ENCODE assay signal across 8 cellular contexts in the genomic region with DNA sequence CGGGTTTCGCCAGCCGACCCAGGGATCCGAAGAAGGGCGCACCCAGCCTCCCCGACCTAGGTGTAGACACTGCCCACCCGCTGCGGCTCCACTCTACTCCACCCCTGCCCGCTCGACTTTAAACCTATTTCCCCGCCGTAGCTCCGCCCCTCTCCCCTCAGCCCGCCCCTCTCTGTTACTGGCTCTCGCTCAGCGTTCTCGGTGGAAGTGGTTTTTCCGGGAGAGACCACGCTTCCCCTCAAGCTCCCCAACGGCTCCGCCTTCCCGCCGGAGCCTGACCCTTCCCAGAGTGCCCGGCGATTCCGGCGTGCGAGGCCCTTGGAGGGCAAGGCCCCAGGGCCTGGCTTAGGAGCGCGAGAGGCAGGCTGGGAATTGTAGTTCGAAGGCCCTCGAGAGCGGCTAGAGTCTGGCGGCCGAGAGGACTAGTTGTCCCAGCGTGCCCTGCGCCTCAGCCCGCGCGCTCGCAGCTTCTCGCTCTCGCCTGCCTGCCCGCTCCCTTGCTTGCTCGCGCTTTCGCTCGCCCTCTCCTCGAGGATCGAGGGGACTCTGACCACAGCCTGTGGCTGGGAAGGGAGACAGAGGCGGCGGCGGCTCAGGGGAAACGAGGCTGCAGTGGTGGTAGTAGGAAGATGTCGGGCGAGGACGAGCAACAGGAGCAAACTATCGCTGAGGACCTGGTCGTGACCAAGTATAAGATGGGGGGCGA. TPM values are rescaled to one million over a fixed set of nuclear protein-coding genes. Genes with fewer than 3 reads are reported as not detected.
A peak's percentile ranks its signal among the peaks of the same experiment; 100 is the strongest.
DNase-seq lines count a peak whose midpoint lies in the region; ATAC-seq and TF ChIP-seq lines count a peak whose summit lies in the region.

Gene PA2G4, plus strand, starts transcription at position 451 of the 706 bp plus-strand sequence. Its CDS starts 179 bp downstream, at position 630.

- H4K5ac ChIP-seq in IMR-90 (ENCODE audit: low read depth, low read length) = peak within 1 kb of the TSS; percentile 70

- H3K9me1 ChIP-seq in IMR-90 (ENCODE audit: insufficient read depth, low read length) = 0 out of 2 replicates have a peak, but pooled peaks cover 2% of the 10 kb centered on the region

- no peak; the same call in 1 of the 2 replicates for TF ChIP-seq RAD21 in IMR-90 (IDR thresholded peaks at IDR 0.05; ENCODE audit: low read length)

- peaks cover 12% of the 10 kb centered on the region for H4K20me1 ChIP-seq in IMR-90 (ENCODE audit: insufficient read depth, low read length)

- intact Hi-C loops in IMR-90 (cut with micrococcal nuclease) = loop anchor here (1.0 to 10.0 kb wide), 3 partner anchors 25 to 109 kb away; partner anchors contain the start of gene SUOX

- H2AK9ac ChIP-seq in IMR-90 (replicated peaks; ENCODE audit: low read depth, low read length, poor library complexity) = peak within 1 kb of the TSS; percentile 68

- H3K4me1 ChIP-seq in IMR-90 (ENCODE audit: control insufficient read depth, insufficient read depth, low read length) (peaks cover 5% of the 10 kb centered on the region; the same call in 1 of the 2 replicates), mononuclear cell (ENCODE audit: insufficient read depth, low read length) (peaks cover 38% of the 10 kb centered on the region)

- H3K27me3 ChIP-seq in IMR-90 (ENCODE audit: control insufficient read depth, insufficient read depth, low read length) (no peaks in the 10 kb centered on the region), mononuclear cell (ENCODE audit: insufficient read depth, low read length) (no peaks in the 10 kb centered on the region)

- H3K56ac ChIP-seq in IMR-90 (ENCODE audit: extremely low read depth, insufficient read depth, low read length) = peak within 1 kb of the TSS; percentile 66

- ATAC-seq in GM21528 (IDR thresholded peaks at IDR 0.05; ENCODE audit: low FRiP score, unreplicated experiment) = peak; percentile 91
- ATAC-seq in IMR-90 (ENCODE audit: low read depth) = peak; percentile 97

- peak; percentile 70 for TF ChIP-seq POLR2A in IMR-90 (IDR thresholded peaks at IDR 0.05; ENCODE audit: low read depth, low read length)

- BruUV-seq in IMR-90 (replicated peaks; lab: Mats Ljungman, UMichigan) = no TSS peak

- 0% methylated on average over 40 of the region's 60 CpGs; no CpG with 5 or more reads in 1 of the 2 experiments for WGBS in IMR-90 (ENCODE audit: extremely low coverage in 2 of 2, insufficient read length in 1 of 2), 2 experiments

- peak within 1 kb of the TSS; percentile 90 for H3K4me2 ChIP-seq in IMR-90 (ENCODE audit: low read depth, low read length)

- H3K18ac ChIP-seq in IMR-90 (ENCODE audit: low read depth, low read length) = peak within 1 kb of the TSS; percentile 32

- POLR2A ChIA-PET in IMR-90 (lab: Charles Lee; ENCODE audit: unreplicated experiment) = interaction anchor here (0.6 to 1.6 kb wide), 4 partner anchors 13 to 352 kb away, joined by 4 to 14 read pairs (median 4); partner anchors contain the start of gene RPL41

- peak within 1 kb of the TSS; percentile 9; the same call in 1 of the 2 replicates for H2BK120ac ChIP-seq in IMR-90 (ENCODE audit: low read depth, low read length)

- no peaks in the 10 kb centered on the region for H3K9me3 ChIP-seq in IMR-90 (ENCODE audit: control insufficient read depth, insufficient read depth, low read length)
- no peaks in the 10 kb centered on the region for H3K9me3 ChIP-seq in mononuclear cell (ENCODE audit: low read depth, low read length)

- H3K79me1 ChIP-seq in IMR-90 (ENCODE audit: low read depth in 1 of 2, low read length in 2 of 2) = peaks cover 15 to 24% of the 10 kb centered on the region in 2 experiments; a peak in 3 of 4 replicates

- peak within 1 kb of the TSS; percentile 88 for H3K4me3 ChIP-seq in IMR-90 (ENCODE audit: insufficient read depth, low read depth, low read length)
- H3K4me3 ChIP-seq in mononuclear cell (ENCODE audit: low read length) = peak within 1 kb of the TSS; percentile 75

- CTCF ChIA-PET in IMR-90 (lab: Yijun Ruan, JAX) = interaction anchor here (0.6 to 1.7 kb wide), 4 partner anchors 15 to 57 kb away, joined by 3 to 5 read pairs (median 3); no protein-coding TSS in a partner anchor

- peak within 1 kb of the TSS; percentile 91 for H3K23ac ChIP-seq in IMR-90 (ENCODE audit: low read depth, low read length)

- H3K27ac ChIP-seq in IMR-90 (ENCODE audit: insufficient read depth, low read length) = peak within 1 kb of the TSS; percentile 94

- in situ Hi-C loops in IMR-90 (cut with MboI; ENCODE audit: low sequenced_read_pairs) = no loop called here

- TF ChIP-seq CTCF in IMR-90 (conservative IDR thresholded peaks at IDR 0.05; ENCODE audit: low read depth, low read length) = no peak

- dilution Hi-C loops in IMR-90 (cut with HindIII; ENCODE audit: low sequenced_read_pairs, unreplicated experiment) = no loop called here

- H4K8ac ChIP-seq in IMR-90 (ENCODE audit: low read depth in 2 of 2, low read length in 2 of 2) = peak within 1 kb of the TSS; percentile 85

- no peak within 1 kb of the TSS for H2BK15ac ChIP-seq in IMR-90 (ENCODE audit: low read depth, low read length)

- peak within 1 kb of the TSS; percentile 85 for H4K91ac ChIP-seq in IMR-90 (ENCODE audit: insufficient read depth, low read depth, low read length)

- H2AFZ ChIP-seq in IMR-90 (replicated peaks; ENCODE audit: low read length, poor library complexity) = peak within 1 kb of the TSS; percentile 95

- H2BK20ac ChIP-seq in IMR-90 (ENCODE audit: low read depth, low read length) = no peak within 1 kb of the TSS

- peak within 1 kb of the TSS; percentile 86 for H3K14ac ChIP-seq in IMR-90 (replicated peaks; ENCODE audit: low read depth, low read length)

- H2BK5ac ChIP-seq in IMR-90 (ENCODE audit: low read depth, low read length, poor library complexity, severe bottlenecking) = peak within 1 kb of the TSS; percentile 78

- H3K9ac ChIP-seq in IMR-90 (ENCODE audit: low read depth, low read length) = peak within 1 kb of the TSS; percentile 97

- H2AK5ac ChIP-seq in IMR-90 (ENCODE audit: low read depth, low read length) = peak within 1 kb of the TSS; percentile 85

- DNase-seq in DMS 273 (lab: John Stamatoyannopoulos, UW; ENCODE audit: unreplicated experiment) (peak; percentile 99), IMR-90 (peak; percentile 98), OCI-M1 (lab: John Stamatoyannopoulos, UW) (peak; percentile 99), activated T-cell treated with anti-CD3 and anti-CD28 coated beads for 24 hours (ENCODE audit: low read depth) (peak; percentile 96), epidermal melanocyte (ENCODE audit: insufficient read length, low spot score) (peak; percentile 92)
- DNase-seq in stimulated activated CD8-positive, alpha-beta memory T cell treated with anti-CD3 and anti-CD28 coated beads, Interleukin-4, amount 100 ng/mL, for 1 hour (ENCODE audit: low read depth in 2 of 2, low spot score in 1 of 2) = peak; percentile 88 to 91

- H3K36me3 ChIP-seq in IMR-90 (ENCODE audit: control insufficient read depth, insufficient read depth, low read length) = peaks cover 14% of the 10 kb centered on the region

- peak within 1 kb of the TSS; percentile 89 for H3K4ac ChIP-seq in IMR-90 (ENCODE audit: low read depth, low read length)

TF ChIP-seq in IMR-90, 13 proteins besides CTCF, POLR2A, EP300 and RAD21:
- TF ChIP-seq MAFK (IDR thresholded peaks at IDR 0.05; ENCODE audit: low read depth, low read length) (no peak), BHLHE40 (IDR thresholded peaks at IDR 0.05; ENCODE audit: low read depth, low read length) (peak; percentile 60), MXI1 (IDR thresholded peaks at IDR 0.05; ENCODE audit: borderline replicate concordance, low read depth, low read length) (peak; percentile 93), CHD1 (IDR thresholded peaks at IDR 0.05; ENCODE audit: low read depth, low read length) (no peak), MAZ (IDR thresholded peaks at IDR 0.05; ENCODE audit: borderline replicate concordance, low read depth, low read length) (peak; percentile 86), NFE2L2 (IDR thresholded peaks at IDR 0.05; ENCODE audit: low read depth, low read length) (no peak)

RNA-seq across cellular contexts. Expression of gene PA2G4, which starts in this region (rescaled TPM):
- total RNA-seq in IMR-90 (2012; rRNA removed) (198 and 251 TPM in 2 replicates), mononuclear cell (103 TPM)
- 158 and 166 TPM in 2 replicates for polyA plus RNA-seq in IMR-90 (2012; rRNA removed)
- 62.7 and 83.2 TPM in 2 replicates for polyA plus RNA-seq in IMR-90 (2012; cell fraction: cytosol; rRNA removed)
- polyA plus RNA-seq in IMR-90 (2012; cell fraction: nucleus; rRNA removed; ENCODE audit: low replicate concordance) = 31.0 and 112 TPM in 2 replicates

Comparison
In these comparisons a context has a peak if more than half of its experiments do, and no peak if none do; other contexts are left out.
1. Peak in every context shown above with its lines: DNase-seq, ATAC-seq, H3K4me3 ChIP-seq and H3K27ac ChIP-seq.